ENCODE assay signal across 15 cellular contexts in the genomic region with DNA sequence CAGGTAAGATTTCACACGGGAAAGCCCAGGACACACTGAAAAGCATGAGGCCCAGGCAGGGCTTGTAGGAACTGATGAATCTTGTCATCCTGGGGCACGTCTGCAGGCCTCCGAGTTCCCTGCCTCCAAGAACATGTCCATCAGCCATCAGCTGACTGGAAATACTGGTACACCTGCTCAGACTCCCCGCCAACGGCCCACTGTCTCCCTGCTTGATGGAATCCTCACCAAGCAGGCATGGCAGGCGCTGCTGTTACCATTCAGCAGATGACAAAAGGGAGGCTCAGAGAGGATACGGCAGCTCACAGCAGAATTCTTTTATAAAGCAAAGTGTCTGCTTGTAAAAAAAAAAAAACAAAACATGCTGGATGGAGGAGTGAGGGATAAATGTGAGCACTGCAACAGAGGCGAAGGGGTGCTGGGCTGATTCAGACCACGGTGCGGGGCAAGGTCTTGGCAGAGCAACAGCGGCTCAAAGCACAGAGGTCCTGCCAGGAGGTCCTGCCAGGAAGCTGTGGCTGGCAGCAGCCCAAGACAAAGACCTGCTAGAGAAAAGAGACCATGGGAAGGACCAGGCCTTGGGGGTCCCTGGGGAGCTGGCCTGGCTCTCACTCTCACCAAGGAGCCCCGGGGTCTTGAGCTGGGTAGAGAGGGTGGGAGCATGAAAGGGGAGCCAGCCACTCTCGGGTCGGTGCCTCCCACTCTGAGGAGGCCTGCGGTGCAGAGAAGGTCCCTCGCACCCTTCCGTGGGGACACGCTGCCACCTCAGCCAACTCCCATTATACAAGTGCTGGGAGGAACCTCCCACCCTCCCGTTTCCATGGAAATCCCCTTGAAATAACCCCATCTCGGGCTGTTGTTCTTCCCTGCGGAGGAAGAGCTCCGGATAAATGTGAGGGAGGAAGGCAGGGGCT. TPM values are rescaled to one million over a fixed set of nuclear protein-coding genes. Genes with fewer than 3 reads are reported as not detected.
DNase-seq lines count a peak whose midpoint lies in the region; ATAC-seq, FAIRE-seq and TF ChIP-seq lines count a peak whose summit lies in the region.
"Had no signal": no experiment of that assay in that cellular context is flagged by ENCODE, and none has a peak within 500 bp of the region (broad histone marks: within the 10 kb centered on the region; RNA-seq: fewer than 3 reads in every experiment).

No MANE protein-coding gene starts in this region.

- peaks cover 26% of the 10 kb centered on the region for H3K4me1 Mint-ChIP-seq in nephron

- peak overlapping the region; percentile 53 to 93 (median 92) for H3K27ac Mint-ChIP-seq in nephron
- H3K27ac Mint-ChIP-seq: HFFc6 had no signal

- TF ChIP-seq CTCF in right atrium auricular region (IDR thresholded peaks at IDR 0.05) (no peak), nephron (IDR thresholded peaks at IDR 0.05; ENCODE audit: unreplicated experiment in 3 of 3) (no peak)

- H3K27me3 Mint-ChIP-seq in nephron (ENCODE audit: low read depth): peaks cover 17% of the 10 kb centered on the region

- DNase-seq in cardiac septum (ENCODE audit: low spot score) (peak; percentile 66), right atrium auricular region (ENCODE audit: low spot score) (no peak)
- no peak for DNase-seq in activated T-cell treated with anti-CD3 and anti-CD28 coated beads, Interleukin-2, amount 50 U/mL, for 48 hours
- DNase-seq: HFFc6, NCI-H2081, SJCRH30, small intestine had no signal

- peak; percentile 45 for FAIRE-seq in endometrium (lab: Jason Lieb, UNC)
- FAIRE-seq: small intestine had no signal

- no peaks in the 10 kb centered on the region for H3K36me3 ChIP-seq in right atrium auricular region
- H3K36me3 ChIP-seq: cardiac muscle cell, SJCRH30 had no signal

- intact Hi-C loops in cardiac septum (cut with DNase I): no loop called here

- H3K4me3 ChIP-seq in right atrium auricular region: no peak overlapping the region
- H3K4me3 ChIP-seq: cardiac muscle cell, hepatocyte, SJCRH30 had no signal

- ATAC-seq in GM19452 (IDR thresholded peaks at IDR 0.05; ENCODE audit: unreplicated experiment) (no peak), HG03460 (IDR thresholded peaks at IDR 0.05; ENCODE audit: unreplicated experiment) (no peak), GM18505 (IDR thresholded peaks at IDR 0.05; ENCODE audit: unreplicated experiment) (no peak)

- H3K36me3 Mint-ChIP-seq in nephron (ENCODE audit: low read depth): no peaks in the 10 kb centered on the region

- no peaks in the 10 kb centered on the region for H3K9me3 ChIP-seq in right atrium auricular region
- H3K9me3 ChIP-seq: SJCRH30 had no signal

- TF ChIP-seq POLR2A in GM18505 (IDR thresholded peaks at IDR 0.05; ENCODE audit: borderline replicate concordance, extremely low read depth, insufficient read depth, insufficient read length): no peak

- peaks cover 0 to 15% of the 10 kb centered on the region in 2 donors for H3K4me1 ChIP-seq in right atrium auricular region
- H3K4me1 ChIP-seq: SJCRH30 had no signal

- H3K9me3 Mint-ChIP-seq in nephron: no peaks in the 10 kb centered on the region
- H3K9me3 Mint-ChIP-seq: HFFc6, neural crest cell had no signal

- H3K4me3 Mint-ChIP-seq in nephron: peak overlapping the region; percentile 40 to 62 (median 52)
- H3K4me3 Mint-ChIP-seq: HFFc6, neural crest cell had no signal

- H3K27me3 ChIP-seq in right atrium auricular region: no peaks in the 10 kb centered on the region
- H3K27me3 ChIP-seq: cardiac muscle cell, hepatocyte had no signal

- H3K27ac ChIP-seq in right atrium auricular region: no peak overlapping the region
- H3K27ac ChIP-seq: cardiac muscle cell, hepatocyte, SJCRH30 had no signal

RNA-seq across cellular contexts. Expression of a gene that starts 25.6 kb away (rescaled TPM):
- total RNA-seq in cardiac septum (5.5 TPM), right atrium auricular region (1 to 10 TPM; 4.6 to 5.7 TPM)
- total RNA-seq: cardiac muscle cell, SJCRH30 had no signal
